In genomic region chr15:98282656-98283332, GRCh38 we compare ENCODE assay signal across 15 cellular contexts.
"Had no signal": no experiment of that assay in that cellular context is flagged by ENCODE, and none has a peak within 500 bp of the region (broad histone marks: within the 10 kb centered on the region; RNA-seq: fewer than 3 reads in every experiment).

No MANE protein-coding gene starts in this region.

- DNase-seq: activated CD4-positive, alpha-beta T cell treated with anti-CD3 and anti-CD28 coated beads, Interleukin-2, amount 10 ng/mL, durations not matched to agents 24 days and 14 days; activated CD4-positive, CD25-positive, alpha-beta regulatory T cell; activated CD8-positive, alpha-beta T cell treated with anti-CD3 and anti-CD28 coated beads for 36 hours; activated naive CD4-positive, alpha-beta T cell; activated naive CD8-positive, alpha-beta T cell treated with anti-CD3 and anti-CD28 coated beads for 36 hours; activated T-cell treated with anti-CD3 and anti-CD28 coated beads, Interleukin-2, amount 50 U/mL, for 1 hour; amniotic stem cell; effector CD8-positive, alpha-beta T cell; esophagus squamous epithelium; nucleus accumbens; retina; stimulated activated naive B cell treated with anti-CD40 and anti-IgM and Interleukin-4, amounts not matched to agents 10 μg/mL and 1 μg/mL and 100 μg/mL, for 72 hours; upper lobe of left lung had no signal

- H3K4me3 ChIP-seq: esophagus squamous epithelium, thoracic aorta, upper lobe of left lung had no signal

- H3K27ac ChIP-seq: esophagus squamous epithelium, thoracic aorta, upper lobe of left lung had no signal

- H3K4me1 ChIP-seq: esophagus squamous epithelium, upper lobe of left lung had no signal

- ATAC-seq: activated CD8-positive, alpha-beta T cell treated with anti-CD3 and anti-CD28 coated beads for 36 hours; activated T-helper 17 cell treated with anti-CD3 and anti-CD28 coated beads, Interleukin-2, amount 50 U/mL, for 72 hours; stimulated activated naive B cell treated with anti-CD40 and anti-IgM and Interleukin-4, amounts not matched to agents 10 μg/mL and 1 μg/mL and 100 μg/mL, for 72 hours had no signal

- H3K36me3 ChIP-seq: esophagus squamous epithelium, thoracic aorta, upper lobe of left lung had no signal

- H3K27me3 ChIP-seq: upper lobe of left lung had no signal

- H3K9me3 ChIP-seq: esophagus squamous epithelium, thoracic aorta, upper lobe of left lung had no signal
